8 cellular contexts compared by ENCODE assay signal in the genomic region with DNA sequence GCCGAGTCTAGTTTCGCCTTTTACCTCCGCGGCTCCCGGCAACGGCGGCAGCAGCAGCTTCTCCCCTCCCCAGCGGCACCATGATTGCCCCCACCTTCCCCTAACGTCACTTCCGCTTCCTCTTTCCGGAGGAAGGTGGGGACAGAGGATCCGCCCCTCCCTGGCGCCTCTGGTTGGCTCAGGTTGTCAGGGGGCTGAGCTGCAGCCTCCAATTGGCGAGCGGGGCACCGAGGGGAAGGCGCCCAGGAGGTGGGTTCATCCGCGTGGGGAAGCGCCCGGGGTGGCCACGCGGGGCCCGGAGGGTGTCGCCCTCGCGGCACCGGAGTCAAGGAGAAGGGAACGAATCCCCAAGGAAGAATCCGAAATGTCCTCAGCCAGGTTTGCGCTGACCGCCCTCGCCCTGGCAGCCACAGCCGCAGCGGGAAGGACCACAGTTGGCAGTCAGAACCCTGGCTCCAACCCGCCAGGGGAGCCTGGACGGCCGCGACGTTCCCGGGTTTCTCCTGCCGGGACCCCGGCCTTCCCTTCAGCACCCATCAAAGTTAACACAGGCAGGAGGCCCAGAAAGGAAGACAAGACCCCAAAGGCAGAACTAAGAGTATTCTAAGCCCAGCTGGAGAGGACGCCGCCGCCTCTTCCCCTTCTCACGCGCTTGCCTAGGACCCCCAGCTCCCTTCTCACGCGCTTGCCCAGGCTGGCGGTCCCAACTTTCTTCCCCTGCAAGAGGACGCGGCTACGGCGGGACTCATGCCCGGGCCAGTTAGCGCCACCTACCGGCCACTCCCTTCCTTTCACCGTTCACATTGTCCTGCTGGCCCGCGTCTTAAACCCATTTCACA.
A peak's percentile ranks its signal among the peaks of the same experiment; 100 is the strongest.
DNase-seq lines count a peak whose midpoint lies in the region; ATAC-seq lines count a peak whose summit lies in the region.

A gene (minus strand): TSS at position 86 of the 839 bp plus-strand sequence. CDS start 1,934 bp downstream, outside the sequence.

- ATAC-seq in GM19467 (IDR thresholded peaks at IDR 0.05; ENCODE audit: unreplicated experiment), result peak; percentile 93

- DNase-seq in COLO668 (lab: John Stamatoyannopoulos, UW; ENCODE audit: unreplicated experiment) (peak; percentile 100), HS-5 (ENCODE audit: low read depth) (peak; percentile 84), NK-92 (lab: John Stamatoyannopoulos, UW; ENCODE audit: unreplicated experiment) (peak; percentile 88), medulla oblongata (ENCODE audit: extremely low spot score) (peak; percentile 99)
- peak; percentile 91 to 93 for DNase-seq in activated CD8-positive, alpha-beta memory T cell treated with anti-CD3 and anti-CD28 coated beads for 1 hour (ENCODE audit: extremely low read depth in 1 of 2, low read depth in 1 of 2)
- peak; percentile 92 for DNase-seq in effector CD8-positive, alpha-beta T cell (lab: John Stamatoyannopoulos, UW)
- DNase-seq in stimulated activated CD8-positive, alpha-beta memory T cell treated with anti-CD3 and anti-CD28 coated beads, Interleukin-12 subunit alpha, Interleukin-12 subunit beta, amount 100 ng/mL, for 1 hour (ENCODE audit: low read depth), result peak; percentile 93

Comparison
In these comparisons a context has a peak if more than half of its experiments do, and no peak if none do; other contexts are left out.
1. Peak in every context shown above with its lines: DNase-seq and ATAC-seq.